ENCODE assay signal across 42 cellular contexts in the genomic region with DNA sequence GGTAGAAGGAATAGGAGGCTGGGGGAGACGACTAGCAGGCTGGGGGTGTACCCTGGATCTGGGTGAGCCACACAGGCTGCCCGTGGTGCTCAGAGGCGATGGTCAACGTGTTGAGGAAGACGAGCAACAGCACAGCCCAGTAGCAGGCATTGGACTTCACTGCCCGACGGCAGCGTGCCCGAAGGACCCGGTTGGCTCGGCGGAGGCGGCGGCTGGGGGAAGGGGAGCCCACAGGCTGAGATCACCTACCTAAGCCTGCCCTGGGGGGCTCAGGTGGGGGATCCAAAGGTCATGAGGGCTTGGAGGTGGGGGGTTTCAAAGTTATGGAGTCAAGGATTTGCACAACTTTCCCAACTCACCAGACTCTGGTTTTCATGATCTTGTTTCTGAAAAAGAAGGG. TPM values are rescaled to one million over a fixed set of nuclear protein-coding genes. Genes with fewer than 3 reads are reported as not detected.
"Had no signal": no experiment of that assay in that cellular context is flagged by ENCODE, and none has a peak within 500 bp of the region (broad histone marks: within the 10 kb centered on the region; RNA-seq: fewer than 3 reads in every experiment).

No MANE protein-coding gene starts in this region.

- H3K4me1 Mint-ChIP-seq: activated naive CD4-positive, alpha-beta T cell treated with anti-CD3 and anti-CD28 coated beads, Interleukin-2, amount 50 U/mL, for 24 hours; brain; central memory CD8-positive, alpha-beta T cell had no signal

- H3K36me3 Mint-ChIP-seq: activated naive CD4-positive, alpha-beta T cell treated with anti-CD3 and anti-CD28 coated beads, Interleukin-2, amount 10 ng/mL, durations not matched to agents 7 days and 5 days; activated naive CD4-positive, alpha-beta T cell treated with anti-CD3 and anti-CD28 coated beads, Interleukin-2, amount 50 U/mL, for 24 hours; activated naive CD4-positive, alpha-beta T cell treated with anti-CD3 and anti-CD28 coated beads, Interleukin-2, amount 50 U/mL, for 72 hours; activated naive CD8-positive, alpha-beta T cell; activated naive CD8-positive, alpha-beta T cell treated with anti-CD3 and anti-CD28 coated beads for 36 hours; activated naive CD8-positive, alpha-beta T cell treated with anti-CD3 and anti-CD28 coated beads, Interleukin-2, amount 10 ng/mL, durations not matched to agents 7 days and 5 days; brain had no signal

- H3K4me1 ChIP-seq: adrenal gland, ascending aorta, body of pancreas, breast epithelium had no signal

- H3K36me3 ChIP-seq: adrenal gland, ascending aorta, brain microvascular endothelial cell, breast epithelium, cardiac muscle cell had no signal

- H3K4me3 Mint-ChIP-seq: activated naive CD4-positive, alpha-beta T cell treated with anti-CD3 and anti-CD28 coated beads for 36 hours; activated naive CD4-positive, alpha-beta T cell treated with anti-CD3 and anti-CD28 coated beads, Interleukin-2, amount 10 ng/mL, durations not matched to agents 7 days and 5 days; activated naive CD4-positive, alpha-beta T cell treated with anti-CD3 and anti-CD28 coated beads, Interleukin-2, amount 50 U/mL, for 24 hours; activated naive CD8-positive, alpha-beta T cell; activated naive CD8-positive, alpha-beta T cell treated with anti-CD3 and anti-CD28 coated beads for 36 hours; activated naive CD8-positive, alpha-beta T cell treated with anti-CD3 and anti-CD28 coated beads, Interleukin-2, amount 10 ng/mL, durations not matched to agents 7 days and 5 days; activated naive CD8-positive, alpha-beta T cell treated with anti-CD3 and anti-CD28 coated beads, Interleukin-2, amount 50 U/mL, for 24 hours; activated T-cell treated with anti-CD3 and anti-CD28 coated beads, Interleukin-2, amount 50 U/mL, for 24 hours; activated T-cell treated with anti-CD3 and anti-CD28 coated beads, Interleukin-2, amount 50 U/mL, for 4 hours; activated T-cell treated with anti-CD3 and anti-CD28 coated beads, Interleukin-2, amount 50 U/mL, for 72 hours; activated T-helper 1 cell treated with anti-CD3 and anti-CD28 coated beads, Interleukin-12 subunit alpha, Interleukin-12 subunit beta, Interleukin-2, Interleukin-4 antibody, amounts not matched to agents 30 ng/mL and 10 ng/mL and 1 ng/mL, durations not matched to agents 14 hours and 24 hours and 36 hours; activated T-helper 17 cell treated with anti-CD3 and anti-CD28 coated beads, Interleukin-2, amount 50 U/mL, for 72 hours; brain; central memory CD8-positive, alpha-beta T cell had no signal

- H3K27ac ChIP-seq: adrenal gland, ascending aorta, body of pancreas, brain microvascular endothelial cell, breast epithelium, cardiac muscle cell had no signal

- H3K4me3 ChIP-seq: adrenal gland, ascending aorta, body of pancreas, breast epithelium, cardiac muscle cell had no signal

- H3K27me3 Mint-ChIP-seq: activated naive CD4-positive, alpha-beta T cell treated with anti-CD3 and anti-CD28 coated beads, Interleukin-2, amount 50 U/mL, for 24 hours; activated naive CD8-positive, alpha-beta T cell; activated naive CD8-positive, alpha-beta T cell treated with anti-CD3 and anti-CD28 coated beads, Interleukin-2, amount 10 ng/mL, durations not matched to agents 7 days and 5 days; activated naive CD8-positive, alpha-beta T cell treated with anti-CD3 and anti-CD28 coated beads, Interleukin-2, amount 50 U/mL, for 24 hours; activated T-helper 17 cell treated with anti-CD3 and anti-CD28 coated beads, Interleukin-2, amount 50 U/mL, for 72 hours had no signal

- H3K27ac Mint-ChIP-seq: activated naive CD4-positive, alpha-beta T cell treated with anti-CD3 and anti-CD28 coated beads for 36 hours; activated naive CD4-positive, alpha-beta T cell treated with anti-CD3 and anti-CD28 coated beads, Interleukin-2, amount 10 ng/mL, durations not matched to agents 7 days and 5 days; activated naive CD4-positive, alpha-beta T cell treated with anti-CD3 and anti-CD28 coated beads, Interleukin-2, amount 50 U/mL, for 24 hours; activated naive CD4-positive, alpha-beta T cell treated with anti-CD3 and anti-CD28 coated beads, Interleukin-2, amount 50 U/mL, for 72 hours; activated naive CD8-positive, alpha-beta T cell; activated naive CD8-positive, alpha-beta T cell treated with anti-CD3 and anti-CD28 coated beads for 36 hours; activated naive CD8-positive, alpha-beta T cell treated with anti-CD3 and anti-CD28 coated beads, Interleukin-2, amount 10 ng/mL, durations not matched to agents 7 days and 5 days; activated naive CD8-positive, alpha-beta T cell treated with anti-CD3 and anti-CD28 coated beads, Interleukin-2, amount 50 U/mL, for 24 hours; activated T-cell treated with anti-CD3 and anti-CD28 coated beads, Interleukin-2, amount 50 U/mL, for 24 hours; activated T-cell treated with anti-CD3 and anti-CD28 coated beads, Interleukin-2, amount 50 U/mL, for 72 hours; activated T-helper 1 cell treated with anti-CD3 and anti-CD28 coated beads, Interleukin-12 subunit alpha, Interleukin-12 subunit beta, Interleukin-2, Interleukin-4 antibody, amounts not matched to agents 30 ng/mL and 10 ng/mL and 1 ng/mL, durations not matched to agents 14 hours and 24 hours and 36 hours; activated T-helper 17 cell treated with anti-CD3 and anti-CD28 coated beads, Interleukin-2, amount 50 U/mL, for 72 hours; activated T-helper 2 cell treated with anti-CD3 and anti-CD28 coated beads, Interferon-gamma antibody, Interleukin-2, Interleukin-4, amounts not matched to agents 10 μg/mL and 5 μg/mL and 100 μg/mL, durations not matched to agents 14 hours and 24 hours and 36 hours; brain had no signal

- ATAC-seq: activated naive CD4-positive, alpha-beta T cell treated with anti-CD3 and anti-CD28 coated beads, Interleukin-2, amount 50 U/mL, for 72 hours; activated naive CD8-positive, alpha-beta T cell treated with anti-CD3 and anti-CD28 coated beads, Interleukin-2, amount 50 U/mL, for 24 hours; activated T-cell treated with anti-CD3 and anti-CD28 coated beads, Interleukin-2, amount 50 U/mL, for 4 hours; activated T-cell treated with anti-CD3 and anti-CD28 coated beads, Interleukin-2, amount 50 U/mL, for 72 hours; activated T-helper 17 cell treated with anti-CD3 and anti-CD28 coated beads, Interleukin-2, amount 50 U/mL, for 72 hours; body of pancreas had no signal

- H3K9me3 ChIP-seq: adrenal gland, ascending aorta, body of pancreas, breast epithelium had no signal

- H3K27me3 ChIP-seq: adrenal gland, ascending aorta, body of pancreas, brain microvascular endothelial cell, cardiac muscle cell had no signal

- DNase-seq: activated effector memory CD4-positive, alpha-beta T cell treated with anti-CD3 and anti-CD28 coated beads, Interleukin-2, amount 50 U/mL, for 16 hours; activated effector memory CD4-positive, alpha-beta T cell treated with Interleukin-2 at 50 U/mL for 16 hours; activated gamma-delta T cell; activated gamma-delta T cell treated with Interleukin-2 at 50 U/mL for 16 hours; activated naive CD4-positive, alpha-beta T cell; activated naive CD4-positive, alpha-beta T cell treated with anti-CD3 and anti-CD28 coated beads for 36 hours; activated naive CD4-positive, alpha-beta T cell treated with anti-CD3 and anti-CD28 coated beads, Interleukin-2, amount 10 ng/mL, durations not matched to agents 7 days and 5 days; activated naive CD4-positive, alpha-beta T cell treated with anti-CD3 and anti-CD28 coated beads, Interleukin-2, amount 50 U/mL, for 16 hours; activated naive CD4-positive, alpha-beta T cell treated with Interleukin-2 at 50 U/mL for 16 hours; activated naive CD8-positive, alpha-beta T cell treated with anti-CD3 and anti-CD28 coated beads for 36 hours; activated naive CD8-positive, alpha-beta T cell treated with anti-CD3 and anti-CD28 coated beads, Interleukin-2, amount 10 ng/mL, durations not matched to agents 7 days and 5 days; activated naive CD8-positive, alpha-beta T cell treated with anti-CD3 and anti-CD28 coated beads, Interleukin-2, amount 50 U/mL, for 24 hours; activated T-cell treated with anti-CD3 and anti-CD28 coated beads, Interleukin-2, amount 50 U/mL, for 1 hour; activated T-cell treated with anti-CD3 and anti-CD28 coated beads, Interleukin-2, amount 50 U/mL, for 24 hours; activated T-cell treated with anti-CD3 and anti-CD28 coated beads, Interleukin-2, amount 50 U/mL, for 4 hours; activated T-cell treated with anti-CD3 and anti-CD28 coated beads, Interleukin-2, amount 50 U/mL, for 48 hours; activated T-cell treated with anti-CD3 and anti-CD28 coated beads, Interleukin-2, amount 50 U/mL, for 72 hours; adrenal gland; amniotic stem cell; amygdala; anterior cingulate cortex; aorta; body of pancreas; brain microvascular endothelial cell; caudate nucleus; central memory CD4-positive, alpha-beta T cell; cerebellar nuclear complex had no signal

RNA-seq across cellular contexts. Expression of gene CACNA1F, which starts 7.3 kb away (rescaled TPM):
- total RNA-seq: ascending aorta, astrocyte, chondrocyte had no signal

RNA-seq across cellular contexts. Expression of gene FOXP3, which starts 38.7 kb away (rescaled TPM):
- total RNA-seq: ascending aorta, body of pancreas, bronchial epithelial cell, cerebellum had no signal
